Comparison of ENCODE assay signal across 1 cellular context in the genomic region with DNA sequence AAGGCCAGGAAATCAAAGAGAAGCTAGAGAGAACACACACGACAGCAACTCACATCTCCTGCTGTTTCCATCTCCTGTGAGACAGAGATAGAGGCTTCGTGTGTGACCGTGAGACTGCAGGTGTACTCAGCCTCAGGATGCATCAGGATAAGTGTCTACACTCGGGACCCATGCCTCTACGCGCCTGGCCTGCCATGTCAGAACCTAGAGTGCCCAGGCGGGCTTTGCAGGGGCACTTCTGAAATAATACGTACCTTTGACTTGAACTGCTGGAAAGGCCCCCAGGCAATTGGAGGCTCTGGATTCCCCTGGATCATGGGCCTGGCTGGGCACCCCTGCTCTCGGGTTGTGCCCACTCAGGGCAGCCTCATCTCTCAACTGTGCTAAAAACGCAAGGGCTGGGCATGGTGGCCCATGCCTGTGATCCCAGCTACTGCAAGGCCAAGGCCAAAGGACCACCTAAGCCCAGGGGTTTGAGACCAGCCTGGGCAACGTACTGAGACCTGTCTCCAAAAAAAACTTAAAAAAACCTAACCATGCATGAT.
TF ChIP-seq lines count a peak whose summit lies in the region.

No MANE protein-coding gene starts in this region.

TF ChIP-seq in SK-N-SH treated with all-trans-retinoic acid at 6 μM for 48 hours, 23 proteins besides CTCF, POLR2A, EP300 and RAD21 (continued from another document):
- TF ChIP-seq, protein P1, sequence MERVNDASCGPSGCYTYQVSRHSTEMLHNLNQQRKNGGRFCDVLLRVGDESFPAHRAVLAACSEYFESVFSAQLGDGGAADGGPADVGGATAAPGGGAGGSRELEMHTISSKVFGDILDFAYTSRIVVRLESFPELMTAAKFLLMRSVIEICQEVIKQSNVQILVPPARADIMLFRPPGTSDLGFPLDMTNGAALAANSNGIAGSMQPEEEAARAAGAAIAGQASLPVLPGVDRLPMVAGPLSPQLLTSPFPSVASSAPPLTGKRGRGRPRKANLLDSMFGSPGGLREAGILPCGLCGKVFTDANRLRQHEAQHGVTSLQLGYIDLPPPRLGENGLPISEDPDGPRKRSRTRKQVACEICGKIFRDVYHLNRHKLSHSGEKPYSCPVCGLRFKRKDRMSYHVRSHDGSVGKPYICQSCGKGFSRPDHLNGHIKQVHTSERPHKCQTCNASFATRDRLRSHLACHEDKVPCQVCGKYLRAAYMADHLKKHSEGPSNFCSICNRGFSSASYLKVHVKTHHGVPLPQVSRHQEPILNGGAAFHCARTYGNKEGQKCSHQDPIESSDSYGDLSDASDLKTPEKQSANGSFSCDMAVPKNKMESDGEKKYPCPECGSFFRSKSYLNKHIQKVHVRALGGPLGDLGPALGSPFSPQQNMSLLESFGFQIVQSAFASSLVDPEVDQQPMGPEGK (CRISPR knock-in tag; IDR thresholded peaks at IDR 0.05; ENCODE audit: borderline replicate concordance): no peak
- TF ChIP-seq ZFP3 (CRISPR knock-in tag; IDR thresholded peaks at IDR 0.05): no peak
- no peak for TF ChIP-seq ZFP30 (CRISPR knock-in tag; IDR thresholded peaks at IDR 0.05)
